ENCODE assay signal across 17 cellular contexts in genomic region chr17:51419476-51419875, GRCh38.
DNase-seq lines count a peak whose midpoint lies in the region; ATAC-seq and TF ChIP-seq lines count a peak whose summit lies in the region.
"Had no signal": no experiment of that assay in that cellular context is flagged by ENCODE, and none has a peak within 500 bp of the region (broad histone marks: within the 10 kb centered on the region; RNA-seq: fewer than 3 reads in every experiment).

No MANE protein-coding gene starts in this region.

- peaks cover 0 to 5% of the 10 kb centered on the region in 2 donors for H3K4me1 ChIP-seq in naive thymus-derived CD4-positive, alpha-beta T cell (ENCODE audit: control insufficient read depth in 2 of 2, insufficient read depth in 2 of 2, low read length in 2 of 2)
- H3K4me1 ChIP-seq in mesendoderm (ENCODE audit: control insufficient read depth, low read depth, low read length), result no peaks in the 10 kb centered on the region
- H3K4me1 ChIP-seq in upper lobe of right lung, result no peaks in the 10 kb centered on the region

- no peak overlapping the region for H3K4me2 ChIP-seq in mesendoderm (ENCODE audit: low read length)
- H3K4me2 ChIP-seq: PC-9 had no signal

- intact Hi-C loops in naive thymus-derived CD4-positive, alpha-beta T cell (cut with micrococcal nuclease), result no loop called here
- intact Hi-C loops in upper lobe of right lung (cut with DNase I), result no loop called here

- no peak for ATAC-seq in naive thymus-derived CD4-positive, alpha-beta T cell
- no peak for ATAC-seq in upper lobe of right lung

- no peak overlapping the region for H3K27ac ChIP-seq in naive thymus-derived CD4-positive, alpha-beta T cell (ENCODE audit: low read depth, low read length)
- H3K27ac ChIP-seq in mesendoderm (ENCODE audit: low read depth, low read length), result no peak overlapping the region
- H3K27ac ChIP-seq in upper lobe of right lung, result no peak overlapping the region
- H3K27ac ChIP-seq: PC-9 had no signal

- no peak overlapping the region for H3K4ac ChIP-seq in mesendoderm (ENCODE audit: low read depth, low read length)

- no peak overlapping the region for H3K4me3 ChIP-seq in naive thymus-derived CD4-positive, alpha-beta T cell (ENCODE audit: low read length)
- H3K4me3 ChIP-seq in mesendoderm (ENCODE audit: low read length) (no peak overlapping the region), upper lobe of right lung (no peak overlapping the region)
- H3K4me3 ChIP-seq: PC-9 had no signal

- WGBS in mesendoderm (ENCODE audit: extremely low coverage, insufficient coverage, low lambda C conversion rate), result no CpG with 5 or more reads among the region's 2 CpGs

- no peaks in the 10 kb centered on the region for H3K36me3 ChIP-seq in naive thymus-derived CD4-positive, alpha-beta T cell (ENCODE audit: control insufficient read depth in 2 of 3, insufficient read depth in 3 of 3, low read length in 3 of 3)
- H3K36me3 ChIP-seq in mesendoderm (ENCODE audit: control insufficient read depth, insufficient read depth, low read length) (no peaks in the 10 kb centered on the region), upper lobe of right lung (no peaks in the 10 kb centered on the region)

- peaks cover 0 to 5% (median 0%) of the 10 kb centered on the region in 5 donors for H3K36me3 Mint-ChIP-seq in naive thymus-derived CD4-positive, alpha-beta T cell
- H3K36me3 Mint-ChIP-seq: CD14-positive monocyte had no signal

- H3K79me2 ChIP-seq in mesendoderm (ENCODE audit: control insufficient read depth, insufficient read depth, low read length), result no peaks in the 10 kb centered on the region

- H4K5ac ChIP-seq in mesendoderm (ENCODE audit: low read length), result no peak overlapping the region

- H3K4me3 Mint-ChIP-seq in naive thymus-derived CD4-positive, alpha-beta T cell, result peak overlapping the region in 5 of 10 donors; percentile 6 to 52 (median 37)
- H3K4me3 Mint-ChIP-seq: CD14-positive monocyte, HFFc6 had no signal

- no peaks in the 10 kb centered on the region for H3K9me3 ChIP-seq in naive thymus-derived CD4-positive, alpha-beta T cell (ENCODE audit: control insufficient read depth in 2 of 3, low read length in 3 of 3)
- H3K9me3 ChIP-seq in upper lobe of right lung, result no peaks in the 10 kb centered on the region

- H3K56ac ChIP-seq in mesendoderm (ENCODE audit: low read length), result no peak overlapping the region

- H3K9ac ChIP-seq in mesendoderm (ENCODE audit: low read length), result no peak overlapping the region

- no peaks in the 10 kb centered on the region for H3K79me1 ChIP-seq in mesendoderm (ENCODE audit: low read length)

- H4K8ac ChIP-seq in mesendoderm (ENCODE audit: low read depth, low read length), result no peak overlapping the region

- POLR2A ChIA-PET in naive thymus-derived CD4-positive, alpha-beta T cell (lab: Charles Lee), result no interaction called here

- no peak overlapping the region for H2AK5ac ChIP-seq in mesendoderm (ENCODE audit: low read length)

- H2BK15ac ChIP-seq in mesendoderm (replicated peaks; ENCODE audit: low read depth), result no peak overlapping the region

- peak overlapping the region in 7 of 9 donors; percentile 4 to 61 (median 34) for H3K27ac Mint-ChIP-seq in naive thymus-derived CD4-positive, alpha-beta T cell
- H3K27ac Mint-ChIP-seq: CD14-positive monocyte, HFFc6 had no signal

- CTCF ChIA-PET in naive thymus-derived CD4-positive, alpha-beta T cell (lab: Charles Lee), result interaction anchor here (1.0 kb wide), 1 partner anchor 21 kb away, joined by 4 read pairs; no protein-coding TSS in a partner anchor

- no peak overlapping the region for H3K23ac ChIP-seq in mesendoderm (ENCODE audit: low read length)

- H3K4me1 Mint-ChIP-seq in naive thymus-derived CD4-positive, alpha-beta T cell, result peaks cover 16 to 62% (median 45%) of the 10 kb centered on the region in 7 donors
- H3K4me1 Mint-ChIP-seq: CD14-positive monocyte had no signal

- H3K18ac ChIP-seq in mesendoderm (ENCODE audit: low read length), result no peak overlapping the region

- H2BK5ac ChIP-seq in mesendoderm (ENCODE audit: low read length), result no peak overlapping the region

- no peaks in the 10 kb centered on the region for H3K27me3 ChIP-seq in naive thymus-derived CD4-positive, alpha-beta T cell (ENCODE audit: control insufficient read depth in 2 of 2, insufficient read depth in 2 of 2, low read length in 2 of 2)
- H3K27me3 ChIP-seq in mesendoderm (ENCODE audit: insufficient read depth, low read length, poor library complexity), result no peaks in the 10 kb centered on the region
- no peaks in the 10 kb centered on the region for H3K27me3 ChIP-seq in upper lobe of right lung

- TF ChIP-seq CTCF in upper lobe of right lung (IDR thresholded peaks at IDR 0.05), result no peak

- H2BK120ac ChIP-seq in mesendoderm (ENCODE audit: low read depth, low read length), result no peak overlapping the region

- DNase-seq in NCI-H748 (lab: John Stamatoyannopoulos, UW; ENCODE audit: unreplicated experiment), result peak; percentile 29
- no peak for DNase-seq in NCI-H748 treated with DMSO at 0.1 percent for 48 hours (lab: John Stamatoyannopoulos, UW)
- peak; percentile 8 for DNase-seq in LoVo (ENCODE audit: low spot score)
- peak; percentile 15 for DNase-seq in RPMI8226
- DNase-seq in naive thymus-derived CD4-positive, alpha-beta T cell, result peak in 1 of 9 donors; percentile 25
- no peak for DNase-seq in activated effector memory CD4-positive, alpha-beta T cell treated with Interleukin-2 at 50 U/mL for 16 hours
- no peak for DNase-seq in mesendoderm
- no peak for DNase-seq in upper lobe of right lung
- DNase-seq: COR-L47, DND-41, GDM1, HFFc6, KG1, NCI-H1092 treated with DMSO at 0.1 percent for 48 hours, NCI-H774, PC-9 had no signal

- H3K27me3 Mint-ChIP-seq in naive thymus-derived CD4-positive, alpha-beta T cell, result peaks cover 0 to 7% (median 0%) of the 10 kb centered on the region in 5 donors

- peaks cover 0 to 5% (median 0%) of the 10 kb centered on the region in 11 donors for H3K9me3 Mint-ChIP-seq in naive thymus-derived CD4-positive, alpha-beta T cell

Comparison
In these comparisons a context has a peak if more than half of its experiments do, and no peak if none do; other contexts are left out.
1. DNase-seq: peak in NCI-H748 (single experiment), LoVo (single experiment) and RPMI8226 (single experiment); none in NCI-H748 treated with DMSO at 0.1 percent for 48 hours (single experiment), activated effector memory CD4-positive, alpha-beta T cell treated with Interleukin-2 at 50 U/mL for 16 hours (single experiment), mesendoderm (single experiment) and upper lobe of right lung (single experiment).